In the genomic region with DNA sequence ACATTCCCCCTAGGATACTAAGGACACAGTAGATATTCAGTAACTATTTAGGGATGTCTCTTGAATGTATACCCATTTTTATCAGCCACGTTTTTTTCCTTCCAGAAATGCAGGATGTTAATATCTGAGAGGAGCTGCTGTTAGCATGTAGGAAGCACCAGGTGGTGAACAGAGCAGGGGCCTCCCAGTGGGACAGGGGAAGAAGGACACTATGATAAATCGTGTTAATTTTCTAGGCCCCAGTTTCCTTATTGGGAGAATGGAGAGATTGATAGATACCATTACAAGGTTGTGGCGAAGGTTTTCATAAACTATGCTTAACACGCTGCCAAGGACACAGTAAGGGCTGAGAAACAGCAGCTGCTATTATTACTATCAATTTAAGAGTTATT, we compare ENCODE assay signal across 8 cellular contexts. TPM values are rescaled to one million over a fixed set of nuclear protein-coding genes. Genes with fewer than 3 reads are reported as not detected.
DNase-seq lines count a peak whose midpoint lies in the region; ATAC-seq and TF ChIP-seq lines count a peak whose summit lies in the region.

No MANE protein-coding gene starts in this region.

- no peak for DNase-seq in AG04449 (ENCODE audit: low read depth, low spot score)
- DNase-seq in cerebellum (ENCODE audit: low spot score), result peak; percentile 8
- no peak for DNase-seq in retina
- no peak for DNase-seq in NOMO-1 treated with dmso at 0.1 percent for 144 hours (lab: John Stamatoyannopoulos, UW; ENCODE audit: unreplicated experiment)
- DNase-seq in stimulated activated naive CD4-positive, alpha-beta T cell treated with Interleukin-2 at 50 U/mL for 16 hours (lab: John Stamatoyannopoulos, UW), result no peak

- H3K9ac ChIP-seq in HUES64 (ENCODE audit: low read depth, low read length) (no peak overlapping the region), mucosa of rectum (ENCODE audit: low read depth in 1 of 2, low read length in 2 of 2) (peak overlapping the region; percentile 53 to 58)

- no peak for ATAC-seq in HG03175 (IDR thresholded peaks at IDR 0.05; ENCODE audit: unreplicated experiment)

- CTCF ChIA-PET in AG04449 (lab: Yijun Ruan, JAX), result interaction anchor here (0.8 kb wide), 1 partner anchor 10 kb away, joined by 3 read pairs; no protein-coding TSS in a partner anchor

- H3K27ac ChIP-seq in HUES64 (ENCODE audit: low read depth, low read length) (no peak overlapping the region), mucosa of rectum (ENCODE audit: low read depth in 2 of 2, low read length in 2 of 2) (no peak overlapping the region)

- H3K36me3 ChIP-seq in HUES64 (ENCODE audit: insufficient read depth, low read length) (no peaks in the 10 kb centered on the region), mucosa of rectum (ENCODE audit: control insufficient read depth in 2 of 2, insufficient read depth in 2 of 2, low read length in 2 of 2) (no peaks in the 10 kb centered on the region)

- no peak for TF ChIP-seq CTCF in AG04449 (IDR thresholded peaks at IDR 0.05; ENCODE audit: insufficient read depth, low read length, missing control alignments)

- H3K4me3 ChIP-seq in AG04449 (ENCODE audit: low read depth, low read length) (peak overlapping the region; percentile 73), HUES64 (ENCODE audit: low read length) (peak overlapping the region; percentile 93), mucosa of rectum (ENCODE audit: low read length in 2 of 2) (peak overlapping the region; percentile 67 to 82)

- H3K4me1 ChIP-seq in HUES64 (ENCODE audit: insufficient read depth, low read length) (no peaks in the 10 kb centered on the region; the same call in 1 of the 2 replicates), mucosa of rectum (ENCODE audit: control insufficient read depth in 2 of 2, insufficient read depth in 2 of 2, low read length in 2 of 2) (peaks cover 3 to 9% of the 10 kb centered on the region in 2 donors)

- POLR2A ChIA-PET in AG04449 (lab: Yijun Ruan, JAX), result no interaction called here

- no peaks in the 10 kb centered on the region; the same call in 1 of the 2 replicates for H3K27me3 ChIP-seq in HUES64 (ENCODE audit: insufficient read depth, low read length)
- H3K27me3 ChIP-seq in mucosa of rectum (ENCODE audit: control insufficient read depth in 2 of 2, insufficient read depth in 2 of 2, low read length in 2 of 2), result no peaks in the 10 kb centered on the region

- 53% methylated on average over 3 of the region's 4 CpGs for WGBS in HUES64

- H3K9me3 ChIP-seq in HUES64 (ENCODE audit: insufficient read depth, low read depth, low read length) (no peaks in the 10 kb centered on the region), mucosa of rectum (ENCODE audit: control insufficient read depth in 2 of 2, low read length in 2 of 2) (no peaks in the 10 kb centered on the region)

RNA-seq across cellular contexts. Expression of a gene that starts 45.4 kb away (rescaled TPM):
- not detected for polyA plus RNA-seq in HUES64 (2013, experiment 1 of 2)
- polyA plus RNA-seq in HUES64 (2013, experiment 2 of 2), result not detected
- total RNA-seq in cerebellum, result not detected

RNA-seq across cellular contexts. Expression of a gene that starts 51.5 kb away (rescaled TPM):
- polyA plus RNA-seq in HUES64 (2013, experiment 1 of 2), result 57.9 TPM
- polyA plus RNA-seq in HUES64 (2013, experiment 2 of 2), result 67.1 TPM
- total RNA-seq in cerebellum, result 29.6 TPM
